In the genomic region with DNA sequence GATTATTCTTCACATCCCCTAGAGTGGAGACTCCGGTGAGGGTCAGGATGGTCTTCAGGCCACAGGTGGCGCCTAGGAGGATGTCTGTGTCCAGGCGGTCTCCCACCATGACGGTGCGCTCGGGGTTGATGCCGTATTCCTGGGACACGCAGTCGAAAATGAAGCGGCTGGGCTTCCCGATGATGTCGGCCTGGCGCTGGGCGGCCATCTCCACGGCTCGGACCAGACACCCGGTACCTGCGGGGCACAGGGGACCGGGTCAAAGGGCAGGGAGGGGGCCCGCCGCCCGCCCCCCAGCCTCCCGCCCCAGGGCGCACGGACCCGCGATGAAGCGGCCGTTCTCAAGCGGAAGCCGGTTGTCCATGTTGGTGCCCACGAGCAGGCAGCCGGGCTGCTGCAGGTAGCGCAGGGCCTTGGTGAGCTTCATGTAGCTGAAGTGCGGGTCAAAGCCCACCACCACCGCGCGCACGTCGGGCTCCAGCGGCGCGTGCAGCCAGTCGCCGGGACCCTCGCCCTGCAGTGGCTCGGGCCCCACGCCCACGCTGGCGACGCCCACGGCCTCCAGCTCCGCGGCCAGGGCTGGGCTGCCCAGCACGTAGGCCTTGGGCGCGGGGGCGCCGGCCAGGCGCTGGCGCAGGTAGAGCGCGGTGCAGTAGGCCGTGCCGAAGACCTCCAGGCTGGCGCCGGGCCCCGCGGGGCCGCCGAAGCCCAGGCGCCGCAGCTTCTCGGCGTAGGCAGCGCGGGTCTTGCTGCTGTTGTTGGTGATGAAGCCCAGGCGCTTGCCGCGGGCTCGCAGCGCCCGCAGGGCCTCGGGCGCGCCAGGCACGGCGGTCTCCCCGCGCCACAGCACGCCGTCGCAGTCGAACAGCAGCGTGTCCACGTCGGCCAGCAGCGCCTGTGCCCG, we compare ENCODE assay signal across 9 cellular contexts. TPM values are rescaled to one million over a fixed set of nuclear protein-coding genes. Genes with fewer than 3 reads are reported as not detected.
DNase-seq lines count a peak whose midpoint lies in the region; ATAC-seq, FAIRE-seq and TF ChIP-seq lines count a peak whose summit lies in the region.
"Had no signal": no experiment of that assay in that cellular context is flagged by ENCODE, and none has a peak within 500 bp of the region (broad histone marks: within the 10 kb centered on the region; RNA-seq: fewer than 3 reads in every experiment).

No MANE protein-coding gene starts in this region.

- TF ChIP-seq CTCF in right atrium auricular region (IDR thresholded peaks at IDR 0.05): no peak
- TF ChIP-seq CTCF in K562 (IDR thresholded peaks at IDR 0.05 in 2 of 3, conservative IDR thresholded peaks at IDR 0.05 in 1 of 3; ENCODE audit: insufficient read depth in 2 of 3, low read depth in 1 of 3, low read length in 3 of 3): 0 out of 6 replicates have a peak, but pooled peaks of 1 of the 3 experiments have one; percentile 13

- TF ChIP-seq RAD21 in K562 (CRISPR knock-in tag; conservative IDR thresholded peaks at IDR 0.05 in 1 of 2, IDR thresholded peaks at IDR 0.05 in 1 of 2): no peak

- H3K9me3 ChIP-seq in right atrium auricular region (no peaks in the 10 kb centered on the region), HUES48 (ENCODE audit: control insufficient read depth, insufficient read depth, low read length) (no peaks in the 10 kb centered on the region), K562 (replicated peaks; ENCODE audit: control insufficient read depth, insufficient read depth, low read depth, low read length) (no peaks in the 10 kb centered on the region)

- H4K20me1 ChIP-seq in K562 (replicated peaks; ENCODE audit: control insufficient read depth, insufficient read depth, low read length): peaks cover 21% of the 10 kb centered on the region

- peak; percentile 74 for FAIRE-seq in K562 (lab: Jason Lieb, UNC)
- FAIRE-seq in HTR-8/SVneo (lab: Jason Lieb, UNC): no peak
- FAIRE-seq: islet of Langerhans had no signal

- H3K23ac ChIP-seq in mesendoderm (ENCODE audit: low read length): no peak overlapping the region

- H3K4me2 ChIP-seq in K562 (ENCODE audit: insufficient read depth, low read length): peak overlapping the region; percentile 87
- H3K4me2 ChIP-seq in mesendoderm (ENCODE audit: low read length): peak overlapping the region; percentile 85

- H3K27ac ChIP-seq in right atrium auricular region (peak overlapping the region; percentile 85), HUES48 (ENCODE audit: low read depth, low read length) (peak overlapping the region; percentile 81), K562 (ENCODE audit: extremely low read depth, low read depth, low read length) (peak overlapping the region; percentile 89), mesendoderm (ENCODE audit: low read depth, low read length) (peak overlapping the region; percentile 72)

- H3K4me3 ChIP-seq in right atrium auricular region: peak overlapping the region; percentile 60 to 89
- peak overlapping the region; percentile 91 for H3K4me3 ChIP-seq in HUES48 (ENCODE audit: low read depth, low read length)
- H3K4me3 ChIP-seq in K562: peak overlapping the region; percentile 85
- H3K4me3 ChIP-seq in mesendoderm (ENCODE audit: low read length): peak overlapping the region; percentile 95

- no peak overlapping the region for H2BK15ac ChIP-seq in mesendoderm (replicated peaks; ENCODE audit: low read depth)

- ATAC-seq in Right ventricle myocardium inferior (no peak), K562 (no peak), GM21786 (IDR thresholded peaks at IDR 0.05; ENCODE audit: unreplicated experiment) (no peak)

- intact Hi-C loops in Right ventricle myocardium inferior (cut with DNase I): loop anchor here (5.0 kb wide), 1 partner anchor 252 kb away; a partner anchor contains a TSS
- intact Hi-C loops in K562 (cut with micrococcal nuclease): no loop called here

- no peak overlapping the region for H2BK120ac ChIP-seq in mesendoderm (ENCODE audit: low read depth, low read length)

- H2AFZ ChIP-seq in K562 (ENCODE audit: low read depth, low read length): peak overlapping the region; percentile 53; the same call in 1 of the 2 replicates

- peak overlapping the region; percentile 97 for H3K4ac ChIP-seq in mesendoderm (ENCODE audit: low read depth, low read length)

- H3K4me1 ChIP-seq in right atrium auricular region (peaks cover 0 to 32% of the 10 kb centered on the region in 2 donors), HUES48 (ENCODE audit: control insufficient read depth, insufficient read depth, low read length) (peaks cover 6% of the 10 kb centered on the region; the same call in 1 of the 2 replicates), K562 (replicated peaks in 1 of 2; ENCODE audit: control insufficient read depth in 2 of 2, insufficient read depth in 2 of 2, low read length in 2 of 2) (peaks cover 31 to 79% of the 10 kb centered on the region in 2 experiments), mesendoderm (ENCODE audit: control insufficient read depth, low read depth, low read length) (peaks cover 3% of the 10 kb centered on the region)

- peaks cover 52% of the 10 kb centered on the region for H3K79me2 ChIP-seq in K562 (ENCODE audit: control insufficient read depth, insufficient read depth, low read length)
- peaks cover 24% of the 10 kb centered on the region for H3K79me2 ChIP-seq in mesendoderm (ENCODE audit: control insufficient read depth, insufficient read depth, low read length)

- H3K36me3 ChIP-seq in right atrium auricular region (peaks cover 9% of the 10 kb centered on the region), HUES48 (ENCODE audit: control insufficient read depth, insufficient read depth, low read length) (peaks cover 18% of the 10 kb centered on the region), K562 (ENCODE audit: control insufficient read depth, insufficient read depth, low read length) (peaks cover 36% of the 10 kb centered on the region; the same call in 2 of the 3 replicates), mesendoderm (ENCODE audit: control insufficient read depth, insufficient read depth, low read length) (peaks cover 3% of the 10 kb centered on the region)

- no peak overlapping the region for H2AK5ac ChIP-seq in mesendoderm (ENCODE audit: low read length)

- no peak overlapping the region for H4K5ac ChIP-seq in mesendoderm (ENCODE audit: low read length)

- in situ Hi-C loops in K562 (cut with MboI): no loop called here

- WGBS in K562 (ENCODE audit: insufficient coverage, low coverage, missing lambda C conversion rate): under 1% methylated on average over 74 of the region's 99 CpGs
- WGBS in mesendoderm (ENCODE audit: extremely low coverage, insufficient coverage, low lambda C conversion rate): no CpG with 5 or more reads among the region's 99 CpGs

- peak overlapping the region; percentile 82 for H3K18ac ChIP-seq in mesendoderm (ENCODE audit: low read length)

- peak overlapping the region; percentile 89; the same call in 1 of the 2 replicates for H3K9ac ChIP-seq in HUES48 (ENCODE audit: low read depth, low read length)
- peak overlapping the region; percentile 87 to 99 for H3K9ac ChIP-seq in K562 (ENCODE audit: insufficient read depth in 1 of 2, low read depth in 2 of 2, low read length in 2 of 2)
- H3K9ac ChIP-seq in mesendoderm (ENCODE audit: low read length): peak overlapping the region; percentile 98

- no peak for DNase-seq in right atrium auricular region (ENCODE audit: low spot score)
- no peak for DNase-seq in Right ventricle myocardium inferior (ENCODE audit: missing footprints)
- peak in 2 of 4 experiments; percentile 48 to 56 for DNase-seq in K562 (ENCODE audit: extremely low read depth in 1 of 4, low spot score in 3 of 4)
- peak; percentile 47 for DNase-seq in mesendoderm
- no peak for DNase-seq in NCI-H2081 treated with DMSO at 0.1 percent for 48 hours (lab: John Stamatoyannopoulos, UW)
- DNase-seq in HTR-8/SVneo (ENCODE audit: insufficient read length, low spot score): no peak

- H3K9me1 ChIP-seq in K562 (ENCODE audit: control insufficient read depth, insufficient read depth, low read length): no peaks in the 10 kb centered on the region

- no peak overlapping the region for H4K8ac ChIP-seq in mesendoderm (ENCODE audit: low read depth, low read length)

- no peak for TF ChIP-seq POLR2A in K562 (conservative IDR thresholded peaks at IDR 0.05)

- BruUV-seq in K562 (replicated peaks; lab: Mats Ljungman, UMichigan): no TSS peak

- H3K27me3 ChIP-seq in right atrium auricular region: no peaks in the 10 kb centered on the region
- H3K27me3 ChIP-seq in HUES48 (ENCODE audit: control insufficient read depth, insufficient read depth, low read length): no peaks in the 10 kb centered on the region
- no peaks in the 10 kb centered on the region for H3K27me3 ChIP-seq in K562 (ENCODE audit: control insufficient read depth in 2 of 2, insufficient read depth in 2 of 2, low read length in 2 of 2)
- H3K27me3 ChIP-seq in mesendoderm (ENCODE audit: insufficient read depth, low read length, poor library complexity): no peaks in the 10 kb centered on the region

- peaks cover 12% of the 10 kb centered on the region for H3K79me1 ChIP-seq in mesendoderm (ENCODE audit: low read length)

- peak overlapping the region; percentile 99 for H3K56ac ChIP-seq in mesendoderm (ENCODE audit: low read length)

- peak overlapping the region; percentile 82 for H2BK5ac ChIP-seq in mesendoderm (ENCODE audit: low read length)

- TF ChIP-seq EP300 in K562 (IDR thresholded peaks at IDR 0.05; ENCODE audit: low read length): no peak

- CTCF ChIA-PET in K562 (lab: Yijun Ruan, JAX; ENCODE audit: low intra/inter-chr PET ratio): no interaction called here

- POLR2A ChIA-PET in K562 (lab: Yijun Ruan, JAX): interaction anchor here (0.5 to 3.1 kb wide), 15 partner anchors 8 to 703 kb away, joined by 3 to 17 read pairs (median 3); a partner anchor contains a TSS

RNA-seq across cellular contexts. Expression of a gene that starts 0.6 kb away (rescaled TPM):
- total RNA-seq in right atrium auricular region: 10 to 100 TPM; 15.5 to 17.7 TPM
- 35.1 TPM for total RNA-seq in Right ventricle myocardium inferior
- 31.1 and 74.2 TPM in 2 replicates for total RNA-seq in K562 (2011; cell fraction: chromatin; rRNA removed; ENCODE audit: low replicate concordance)
- total RNA-seq in K562 (2011; cell fraction: nucleolus; rRNA removed): 69.6 and 75.5 TPM in 2 replicates
- 40.6 and 42.6 TPM in 2 replicates for total RNA-seq in K562 (2011; cell fraction: nucleoplasm; rRNA removed)
- 57.6 and 70.2 TPM in 2 replicates for total RNA-seq in K562 (2014; rRNA removed)
- 8.5 and 11.4 TPM in 2 replicates for total RNA-seq in K562 (2014; rRNA removed; fragmentation: Illumina TruSeq; extraction: Trizol)
- total RNA-seq in K562 (2015; rRNA removed; fragmentation: Illumina TruSeq; extraction: Trizol): 24.1 and 26.5 TPM in 2 replicates
- 44.9 and 49.6 TPM in 2 replicates for total RNA-seq in K562 (2021)
- polyA plus RNA-seq in K562 (2011; rRNA removed): 19.6 and 27.9 TPM in 2 replicates
- polyA plus RNA-seq in K562 (2011; cell fraction: cytosol; rRNA removed): 27.6 and 84.2 TPM in 2 replicates
- polyA plus RNA-seq in K562 (2011; cell fraction: nucleus; rRNA removed): 92.6 and 123 TPM in 2 replicates
- polyA plus RNA-seq in K562 (2012): 33.7 and 34.1 TPM in 2 replicates
- 14.2 and 20.7 TPM in 2 replicates for polyA plus RNA-seq in K562 (2014; fragmentation: Illumina TruSeq; extraction: Trizol)
- 1 to 10 TPM; 1.1 to 3.0 TPM for polyA plus RNA-seq in K562 (2014; fragmentation: Nextera tagmentation; extraction: Ambion mirVana)
- 54.0 and 55.6 TPM in 2 replicates for polyA plus RNA-seq in K562 (2014; rRNA removed)
- polyA minus RNA-seq in K562 (2011; rRNA and poly(A)+ RNA removed): 7.3 and 7.4 TPM in 2 replicates
- 13.6 and 18.7 TPM in 2 replicates for polyA minus RNA-seq in K562 (2011; cell fraction: cytosol; rRNA and poly(A)+ RNA removed)
- polyA minus RNA-seq in K562 (2011; cell fraction: nucleus; rRNA and poly(A)+ RNA removed): 29.8 and 32.1 TPM in 2 replicates
- polyA plus RNA-seq in mesendoderm (2013, experiment 1 of 2): 32.9 TPM
- 32.1 TPM for polyA plus RNA-seq in mesendoderm (2013, experiment 2 of 2)

RNA-seq across cellular contexts. Expression of a gene that starts 3.4 kb away (rescaled TPM):
- total RNA-seq in right atrium auricular region: 1 to 10 TPM; 1.2 to 1.6 TPM
- total RNA-seq in Right ventricle myocardium inferior: 13.2 TPM
- 10.6 and 42.5 TPM in 2 replicates for total RNA-seq in K562 (2011; cell fraction: chromatin; rRNA removed; ENCODE audit: low replicate concordance)
- 29.7 and 34.7 TPM in 2 replicates for total RNA-seq in K562 (2011; cell fraction: nucleolus; rRNA removed)
- 10.8 and 18.8 TPM in 2 replicates for total RNA-seq in K562 (2011; cell fraction: nucleoplasm; rRNA removed)
- total RNA-seq in K562 (2014; rRNA removed): 2.9 and 3.5 TPM in 2 replicates
- 0.32 and 0.40 TPM in 2 replicates for total RNA-seq in K562 (2014; rRNA removed; fragmentation: Illumina TruSeq; extraction: Trizol)
- 3.4 and 4.1 TPM in 2 replicates for total RNA-seq in K562 (2015; rRNA removed; fragmentation: Illumina TruSeq; extraction: Trizol)
- total RNA-seq in K562 (2021): 2.0 and 4.0 TPM in 2 replicates
- polyA plus RNA-seq in K562 (2011; rRNA removed): 1.8 and 3.2 TPM in 2 replicates
- polyA plus RNA-seq in K562 (2011; cell fraction: cytosol; rRNA removed): 2.8 and 13.2 TPM in 2 replicates
- polyA plus RNA-seq in K562 (2011; cell fraction: nucleus; rRNA removed): 33.5 and 71.7 TPM in 2 replicates
- polyA plus RNA-seq in K562 (2012): 5.8 and 14.0 TPM in 2 replicates
- 0.49 and 3.8 TPM in 2 replicates for polyA plus RNA-seq in K562 (2014; fragmentation: Illumina TruSeq; extraction: Trizol)
- under 1 TPM in 1 of 2 experiments, not detected in 1; 0.24 TPM for polyA plus RNA-seq in K562 (2014; fragmentation: Nextera tagmentation; extraction: Ambion mirVana)
- polyA plus RNA-seq in K562 (2014; rRNA removed): 5.1 and 15.1 TPM in 2 replicates
- polyA minus RNA-seq in K562 (2011; rRNA and poly(A)+ RNA removed): 0.28 and 0.54 TPM in 2 replicates
- 0.57 TPM in 1 of 2 replicates, not detected in the other for polyA minus RNA-seq in K562 (2011; cell fraction: cytosol; rRNA and poly(A)+ RNA removed)
- 3.4 and 6.9 TPM in 2 replicates for polyA minus RNA-seq in K562 (2011; cell fraction: nucleus; rRNA and poly(A)+ RNA removed)
- polyA plus RNA-seq in mesendoderm (2013, experiment 1 of 2): 1.5 TPM
- polyA plus RNA-seq in mesendoderm (2013, experiment 2 of 2): 1.9 TPM

RNA-seq across cellular contexts. Expression of a gene that starts 8.8 kb away (rescaled TPM):
- total RNA-seq in right atrium auricular region: 10 to 100 TPM; 35.6 to 45.0 TPM
- 25.3 TPM for total RNA-seq in Right ventricle myocardium inferior
- 73.3 and 236 TPM in 2 replicates for total RNA-seq in K562 (2011; cell fraction: chromatin; rRNA removed; ENCODE audit: low replicate concordance)
- total RNA-seq in K562 (2011; cell fraction: nucleolus; rRNA removed): 205 and 257 TPM in 2 replicates
- total RNA-seq in K562 (2011; cell fraction: nucleoplasm; rRNA removed): 108 and 122 TPM in 2 replicates
- 83.0 and 110 TPM in 2 replicates for total RNA-seq in K562 (2014; rRNA removed)
- 2.6 and 4.3 TPM in 2 replicates for total RNA-seq in K562 (2014; rRNA removed; fragmentation: Illumina TruSeq; extraction: Trizol)
- 15.7 and 16.0 TPM in 2 replicates for total RNA-seq in K562 (2015; rRNA removed; fragmentation: Illumina TruSeq; extraction: Trizol)
- 79.1 and 85.0 TPM in 2 replicates for total RNA-seq in K562 (2021)
- 76.1 and 91.6 TPM in 2 replicates for polyA plus RNA-seq in K562 (2011; rRNA removed)
- polyA plus RNA-seq in K562 (2011; cell fraction: cytosol; rRNA removed): 165 and 312 TPM in 2 replicates
- polyA plus RNA-seq in K562 (2011; cell fraction: nucleus; rRNA removed): 329 and 477 TPM in 2 replicates
- polyA plus RNA-seq in K562 (2012): 71.4 and 87.7 TPM in 2 replicates
- polyA plus RNA-seq in K562 (2014; fragmentation: Illumina TruSeq; extraction: Trizol): 43.3 and 74.6 TPM in 2 replicates
- polyA plus RNA-seq in K562 (2014; fragmentation: Nextera tagmentation; extraction: Ambion mirVana): 1 to 10 TPM; 1.5 to 9.8 TPM
- 116 TPM in 2 replicates for polyA plus RNA-seq in K562 (2014; rRNA removed)
- 19.6 and 40.3 TPM in 2 replicates for polyA minus RNA-seq in K562 (2011; rRNA and poly(A)+ RNA removed)
- polyA minus RNA-seq in K562 (2011; cell fraction: cytosol; rRNA and poly(A)+ RNA removed): 53.2 and 86.4 TPM in 2 replicates
- 96.5 and 139 TPM in 2 replicates for polyA minus RNA-seq in K562 (2011; cell fraction: nucleus; rRNA and poly(A)+ RNA removed)
- 48.7 TPM for polyA plus RNA-seq in mesendoderm (2013, experiment 1 of 2)
- 49.1 TPM for polyA plus RNA-seq in mesendoderm (2013, experiment 2 of 2)

RNA-seq across cellular contexts. Expression of a gene that starts 9.3 kb away (rescaled TPM):
- total RNA-seq in right atrium auricular region (10 to 100 TPM; 10.0 to 16.7 TPM), Right ventricle myocardium inferior (14.1 TPM), K562 (2014; rRNA removed) (94.9 and 97.1 TPM in 2 replicates), K562 (2014; rRNA removed; fragmentation: Illumina TruSeq; extraction: Trizol) (3.7 and 5.5 TPM in 2 replicates), K562 (2015; rRNA removed; fragmentation: Illumina TruSeq; extraction: Trizol) (33.1 and 37.3 TPM in 2 replicates), K562 (2021) (53.2 and 63.2 TPM in 2 replicates)
- 59.2 and 250 TPM in 2 replicates for total RNA-seq in K562 (2011; cell fraction: chromatin; rRNA removed; ENCODE audit: low replicate concordance)
- 208 and 236 TPM in 2 replicates for total RNA-seq in K562 (2011; cell fraction: nucleolus; rRNA removed)
- 68.1 and 94.3 TPM in 2 replicates for total RNA-seq in K562 (2011; cell fraction: nucleoplasm; rRNA removed)
- polyA plus RNA-seq in K562 (2011; rRNA removed) (20.4 and 32.0 TPM in 2 replicates), K562 (2014; fragmentation: Illumina TruSeq; extraction: Trizol) (5.6 and 23.2 TPM in 2 replicates), K562 (2014; fragmentation: Nextera tagmentation; extraction: Ambion mirVana) (under 1 TPM; 0.48 to 0.96 TPM), K562 (2014; rRNA removed) (58.7 and 62.7 TPM in 2 replicates)
- 27.5 and 65.2 TPM in 2 replicates for polyA plus RNA-seq in K562 (2011; cell fraction: cytosol; rRNA removed)
- 215 and 329 TPM in 2 replicates for polyA plus RNA-seq in K562 (2011; cell fraction: nucleus; rRNA removed)
- polyA plus RNA-seq in K562 (2012): 34.9 and 35.9 TPM in 2 replicates
- 5.5 and 8.4 TPM in 2 replicates for polyA minus RNA-seq in K562 (2011; rRNA and poly(A)+ RNA removed)
- 30.6 and 30.9 TPM in 2 replicates for polyA minus RNA-seq in K562 (2011; cell fraction: cytosol; rRNA and poly(A)+ RNA removed)
- polyA minus RNA-seq in K562 (2011; cell fraction: nucleus; rRNA and poly(A)+ RNA removed): 67.1 and 68.3 TPM in 2 replicates
- polyA plus RNA-seq in mesendoderm (2013, experiment 1 of 2): 11.7 TPM
- polyA plus RNA-seq in mesendoderm (2013, experiment 2 of 2): 12.2 TPM

RNA-seq across cellular contexts. Expression of a gene that starts 17.7 kb away (rescaled TPM):
- total RNA-seq in right atrium auricular region (1 to 10 TPM; 3.5 to 4.3 TPM), Right ventricle myocardium inferior (5.8 TPM), K562 (2014; rRNA removed) (1.5 and 2.6 TPM in 2 replicates), K562 (2014; rRNA removed; fragmentation: Illumina TruSeq; extraction: Trizol) (0.10 and 0.15 TPM in 2 replicates), K562 (2015; rRNA removed; fragmentation: Illumina TruSeq; extraction: Trizol) (0.68 and 1.7 TPM in 2 replicates), K562 (2021) (4.5 and 7.0 TPM in 2 replicates)
- total RNA-seq in K562 (2011; cell fraction: chromatin; rRNA removed; ENCODE audit: low replicate concordance): 3.2 and 16.5 TPM in 2 replicates
- total RNA-seq in K562 (2011; cell fraction: nucleolus; rRNA removed): 11.3 and 11.6 TPM in 2 replicates
- 3.2 and 5.9 TPM in 2 replicates for total RNA-seq in K562 (2011; cell fraction: nucleoplasm; rRNA removed)
- polyA plus RNA-seq in K562 (2011; rRNA removed) (0.84 and 1.9 TPM in 2 replicates), K562 (2014; fragmentation: Illumina TruSeq; extraction: Trizol) (0.28 and 0.73 TPM in 2 replicates), K562 (2014; fragmentation: Nextera tagmentation; extraction: Ambion mirVana) (not detected), K562 (2014; rRNA removed) (3.1 and 3.7 TPM in 2 replicates)
- 1.4 and 1.9 TPM in 2 replicates for polyA plus RNA-seq in K562 (2011; cell fraction: cytosol; rRNA removed)
- polyA plus RNA-seq in K562 (2011; cell fraction: nucleus; rRNA removed): 6.6 and 12.7 TPM in 2 replicates
- 1.7 and 2.9 TPM in 2 replicates for polyA plus RNA-seq in K562 (2012)
- 0.32 and 0.90 TPM in 2 replicates for polyA minus RNA-seq in K562 (2011; rRNA and poly(A)+ RNA removed)
- polyA minus RNA-seq in K562 (2011; cell fraction: cytosol; rRNA and poly(A)+ RNA removed): 1.1 and 1.5 TPM in 2 replicates
- polyA minus RNA-seq in K562 (2011; cell fraction: nucleus; rRNA and poly(A)+ RNA removed): 2.0 and 2.2 TPM in 2 replicates
- 0.24 TPM for polyA plus RNA-seq in mesendoderm (2013, experiment 1 of 2)
- 1.1 TPM for polyA plus RNA-seq in mesendoderm (2013, experiment 2 of 2)
